ENCODE assay signal across 21 cellular contexts in the genomic region with DNA sequence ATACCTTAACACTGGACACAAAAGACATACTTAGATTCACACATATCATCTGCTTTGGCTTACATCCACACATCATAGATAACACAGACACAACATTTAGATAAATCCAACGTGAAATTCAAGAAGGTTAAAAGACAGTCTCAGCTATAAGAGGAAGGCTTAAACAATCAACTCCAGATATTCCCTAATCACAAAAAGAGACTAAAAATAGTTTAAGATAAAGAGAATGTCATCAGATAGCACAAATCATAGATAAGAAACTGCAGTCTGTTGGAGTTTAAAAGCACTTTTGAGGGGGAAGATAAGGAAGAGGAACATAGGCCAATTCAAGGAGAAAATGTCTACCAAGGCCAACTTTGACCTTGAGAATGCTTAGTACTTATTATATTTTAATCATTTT.
"Had no signal": no experiment of that assay in that cellular context is flagged by ENCODE, and none has a peak within 500 bp of the region (broad histone marks: within the 10 kb centered on the region; RNA-seq: fewer than 3 reads in every experiment).

No MANE protein-coding gene starts in this region.

- H3K9me3 ChIP-seq: esophagus muscularis mucosa, gastrocnemius medialis, thoracic aorta, transverse colon had no signal

- H3K27me3 Mint-ChIP-seq: naive thymus-derived CD4-positive, alpha-beta T cell; stimulated activated naive B cell treated with anti-CD40 and anti-IgM and Interleukin-4, amounts not matched to agents 10 μg/mL and 1 μg/mL and 100 μg/mL, for 72 hours; stimulated activated naive CD8-positive, alpha-beta T cell treated with anti-CD3 and anti-CD28 coated beads, Interleukin-15, amount 100 ng/mL, for 72 hours had no signal

- H3K36me3 ChIP-seq: esophagus muscularis mucosa, gastrocnemius medialis, left ventricle myocardium inferior, spleen, thoracic aorta, transverse colon had no signal

- H3K27ac Mint-ChIP-seq: naive thymus-derived CD4-positive, alpha-beta T cell; nephron progenitor cell; stimulated activated naive B cell treated with anti-CD40 and anti-IgM and Interleukin-4, amounts not matched to agents 10 μg/mL and 1 μg/mL and 100 μg/mL, for 72 hours; stimulated activated naive CD8-positive, alpha-beta T cell treated with anti-CD3 and anti-CD28 coated beads, Interleukin-15, amount 100 ng/mL, for 72 hours had no signal

- H3K4me1 ChIP-seq: esophagus muscularis mucosa, gastrocnemius medialis, left ventricle myocardium inferior, spleen, transverse colon had no signal

- H3K4me1 Mint-ChIP-seq: naive thymus-derived CD4-positive, alpha-beta T cell; nephron progenitor cell; stimulated activated naive B cell treated with anti-CD40 and anti-IgM and Interleukin-4, amounts not matched to agents 10 μg/mL and 1 μg/mL and 100 μg/mL, for 72 hours; stimulated activated naive CD8-positive, alpha-beta T cell treated with anti-CD3 and anti-CD28 coated beads, Interleukin-15, amount 100 ng/mL, for 72 hours had no signal

- H3K27ac ChIP-seq: epithelial cell of prostate, esophagus muscularis mucosa, gastrocnemius medialis, left ventricle myocardium inferior, spleen, thoracic aorta, transverse colon had no signal

- H3K36me3 Mint-ChIP-seq: naive thymus-derived CD4-positive, alpha-beta T cell; stimulated activated naive B cell treated with anti-CD40 and anti-IgM and Interleukin-4, amounts not matched to agents 10 μg/mL and 1 μg/mL and 100 μg/mL, for 72 hours had no signal

- H3K27me3 ChIP-seq: esophagus muscularis mucosa, gastrocnemius medialis, spleen, transverse colon had no signal

- DNase-seq: cortex of kidney; effector memory CD4-positive, alpha-beta T cell; gastrocnemius medialis; glutamatergic neuron; kidney; left cardiac atrium; left ventricle myocardium inferior; mesenchymal stem cell; naive thymus-derived CD4-positive, alpha-beta T cell; nephron progenitor cell; posterior cingulate gyrus; spleen; stimulated activated CD4-positive, alpha-beta T cell treated with anti-CD3 and anti-CD28 coated beads, Interleukin-2, amount 100 ng/mL, for 24 hours; stimulated activated CD4-positive, alpha-beta T cell treated with anti-CD3 and anti-CD28 coated beads, Interleukin-4, amount 100 ng/mL, for 4 hours; stimulated activated naive B cell treated with anti-CD40 and anti-IgM and Interleukin-4, amounts not matched to agents 10 μg/mL and 1 μg/mL and 100 μg/mL, for 72 hours; stimulated activated naive CD8-positive, alpha-beta T cell treated with anti-CD3 and anti-CD28 coated beads, Interleukin-15, amount 100 ng/mL, for 72 hours; transverse colon had no signal

- H3K4me3 ChIP-seq: esophagus muscularis mucosa, gastrocnemius medialis, left ventricle myocardium inferior, lung, spleen, thoracic aorta, transverse colon had no signal

- H3K9me3 Mint-ChIP-seq: nephron progenitor cell; stimulated activated naive CD8-positive, alpha-beta T cell treated with anti-CD3 and anti-CD28 coated beads, Interleukin-15, amount 100 ng/mL, for 72 hours had no signal

- H3K4me3 Mint-ChIP-seq: naive thymus-derived CD4-positive, alpha-beta T cell; nephron progenitor cell; stimulated activated naive B cell treated with anti-CD40 and anti-IgM and Interleukin-4, amounts not matched to agents 10 μg/mL and 1 μg/mL and 100 μg/mL, for 72 hours; stimulated activated naive CD8-positive, alpha-beta T cell treated with anti-CD3 and anti-CD28 coated beads, Interleukin-15, amount 100 ng/mL, for 72 hours had no signal
